14 cellular contexts compared by ENCODE assay signal in genomic region chr12:11695321-11695720, GRCh38. TPM values are rescaled to one million over a fixed set of nuclear protein-coding genes. Genes with fewer than 3 reads are reported as not detected.
DNase-seq lines count a peak whose midpoint lies in the region; ATAC-seq and TF ChIP-seq lines count a peak whose summit lies in the region.
"Had no signal": no experiment of that assay in that cellular context is flagged by ENCODE, and none has a peak within 500 bp of the region (broad histone marks: within the 10 kb centered on the region; RNA-seq: fewer than 3 reads in every experiment).

No MANE protein-coding gene starts in this region.

- H3K36me3 ChIP-seq in GM23248 (ENCODE audit: low read depth) (no peaks in the 10 kb centered on the region), mammary epithelial cell (ENCODE audit: insufficient read depth, low read length) (no peaks in the 10 kb centered on the region), smooth muscle cell (ENCODE audit: low read depth) (no peaks in the 10 kb centered on the region), MM.1S (replicated peaks; ENCODE audit: insufficient read depth, low read length) (no peaks in the 10 kb centered on the region)
- H3K36me3 ChIP-seq: HAP-1 had no signal

- intact Hi-C loops in mammary epithelial cell (cut with micrococcal nuclease) (no loop called here), left ventricle myocardium superior (cut with micrococcal nuclease) (no loop called here)

- no TSS peak for BruUV-seq in mammary epithelial cell (replicated peaks; lab: Mats Ljungman, UMichigan)

- H3K27ac ChIP-seq in GM23248 (peak overlapping the region; percentile 61), mammary epithelial cell (ENCODE audit: insufficient read depth, low read depth, low read length) (no peak overlapping the region), smooth muscle cell (ENCODE audit: low read depth) (no peak overlapping the region), MM.1S (ENCODE audit: low read length) (no peak overlapping the region)
- H3K27ac ChIP-seq: BLaER1 had no signal

- in situ Hi-C loops in GM23248 (cut with MboI) (no loop called here), mammary epithelial cell (cut with MboI; ENCODE audit: low sequenced_read_pairs in 2 of 2) (no loop called here)

- TF ChIP-seq CTCF in mammary epithelial cell (conservative IDR thresholded peaks at IDR 0.05 in 1 of 2, IDR thresholded peaks at IDR 0.05 in 1 of 2; ENCODE audit: extremely low read depth in 1 of 2, insufficient read depth in 1 of 2, low read depth in 1 of 2, low read length in 2 of 2) (no peak), smooth muscle cell (IDR thresholded peaks at IDR 0.05; ENCODE audit: borderline replicate concordance, insufficient read depth, poor library complexity, severe bottlenecking) (no peak), MM.1S (IDR thresholded peaks at IDR 0.05; ENCODE audit: low read length) (no peak)

- H3K4me2 ChIP-seq in GM23248 (ENCODE audit: unreplicated experiment), result no peak overlapping the region
- no peak overlapping the region for H3K4me2 ChIP-seq in mammary epithelial cell (ENCODE audit: insufficient read depth, low read depth, low read length)
- peak overlapping the region; percentile 8 for H3K4me2 ChIP-seq in smooth muscle cell
- H3K4me2 ChIP-seq in MM.1S (ENCODE audit: low read depth, low read length), result no peak overlapping the region
- H3K4me2 ChIP-seq: BLaER1 had no signal

- DNase-seq in GM23248, result peak; percentile 88
- peak; percentile 52 for DNase-seq in mammary epithelial cell
- DNase-seq in left ventricle myocardium superior, result no peak
- DNase-seq in smooth muscle cell (lab: John Stamatoyannopoulos, UW; ENCODE audit: unreplicated experiment), result no peak
- DNase-seq in DMS 273 (lab: John Stamatoyannopoulos, UW; ENCODE audit: unreplicated experiment), result no peak
- no peak for DNase-seq in DMS53 treated with DMSO at 0.1 percent for 48 hours (lab: John Stamatoyannopoulos, UW; ENCODE audit: unreplicated experiment)
- DNase-seq in MM.1S, result no peak
- DNase-seq: activated CD4-positive, CD25-positive, alpha-beta regulatory T cell treated with anti-CD3 and anti-CD28 coated beads, Interleukin-2, amount 50 U/mL, for 72 hours; mucosa of descending colon; NCI-H2227 treated with DMSO at 0.1 percent for 48 hours; stimulated activated CD4-positive, alpha-beta T cell treated with anti-CD3 and anti-CD28 coated beads, Interleukin-4, amount 100 ng/mL, for 24 hours had no signal

- no peaks in the 10 kb centered on the region for H3K9me2 ChIP-seq in GM23248 (ENCODE audit: insufficient read depth)
- no peaks in the 10 kb centered on the region for H3K9me2 ChIP-seq in MM.1S (replicated peaks; ENCODE audit: insufficient read depth, low read length)

- H3K79me2 ChIP-seq in GM23248 (ENCODE audit: insufficient read depth) (peaks cover 89% of the 10 kb centered on the region), mammary epithelial cell (ENCODE audit: insufficient read depth, low read length) (peaks cover 84% of the 10 kb centered on the region), smooth muscle cell (ENCODE audit: low read depth) (peaks cover 100% of the 10 kb centered on the region), MM.1S (ENCODE audit: low read length) (peaks cover 41% of the 10 kb centered on the region)

- H3K27me3 ChIP-seq in GM23248 (replicated peaks; ENCODE audit: insufficient read depth), result no peaks in the 10 kb centered on the region
- H3K27me3 ChIP-seq in mammary epithelial cell (ENCODE audit: insufficient read depth, low read length), result no peaks in the 10 kb centered on the region
- no peaks in the 10 kb centered on the region for H3K27me3 ChIP-seq in smooth muscle cell (ENCODE audit: low read depth)
- no peaks in the 10 kb centered on the region for H3K27me3 ChIP-seq in MM.1S (replicated peaks; ENCODE audit: insufficient read depth, low read length)
- H3K27me3 ChIP-seq: BLaER1 had no signal

- WGBS in GM23248 (ENCODE audit: low coverage in 1 of 2, low lambda C conversion rate in 2 of 2, missing lambda C conversion rate in 2 of 2), 2 experiments, result 20 to 23% methylated on average over 3 of the region's 3 CpGs
- WGBS in mammary epithelial cell (ENCODE audit: low coverage, missing lambda C conversion rate), result 61% methylated on average over 3 of the region's 3 CpGs
- 91% methylated on average over 3 of the region's 3 CpGs for WGBS in smooth muscle cell (ENCODE audit: low lambda C conversion rate)

- peaks cover 33% of the 10 kb centered on the region for H3K4me1 ChIP-seq in GM23248 (ENCODE audit: insufficient read depth)
- H3K4me1 ChIP-seq in mammary epithelial cell (ENCODE audit: insufficient read depth, low read length), result peaks cover 19% of the 10 kb centered on the region
- no peaks in the 10 kb centered on the region for H3K4me1 ChIP-seq in smooth muscle cell (ENCODE audit: low read depth)
- no peaks in the 10 kb centered on the region for H3K4me1 ChIP-seq in MM.1S (ENCODE audit: low read length)
- H3K4me1 ChIP-seq: HAP-1 had no signal

- no peak overlapping the region for H2AFZ ChIP-seq in GM23248
- no peak overlapping the region for H2AFZ ChIP-seq in mammary epithelial cell (ENCODE audit: low read depth, low read length)
- no peak overlapping the region for H2AFZ ChIP-seq in smooth muscle cell (ENCODE audit: low read depth)
- no peak overlapping the region for H2AFZ ChIP-seq in MM.1S (ENCODE audit: low read length)

- dilution Hi-C loops in mammary epithelial cell (cut with HindIII; ENCODE audit: low sequenced_read_pairs), result no loop called here

- no peaks in the 10 kb centered on the region for H4K20me1 ChIP-seq in GM23248 (ENCODE audit: insufficient read depth)
- no peaks in the 10 kb centered on the region for H4K20me1 ChIP-seq in mammary epithelial cell (ENCODE audit: insufficient read depth, low read length)
- peaks cover 37% of the 10 kb centered on the region for H4K20me1 ChIP-seq in smooth muscle cell (ENCODE audit: low read depth)
- no peaks in the 10 kb centered on the region for H4K20me1 ChIP-seq in MM.1S (ENCODE audit: insufficient read depth, low read length)

- peak; percentile 68 for ATAC-seq in left ventricle myocardium superior
- ATAC-seq in HG03045 (IDR thresholded peaks at IDR 0.05; ENCODE audit: unreplicated experiment), result no peak
- ATAC-seq: mucosa of descending colon had no signal

- H3K9ac ChIP-seq in GM23248, result no peak overlapping the region
- H3K9ac ChIP-seq in mammary epithelial cell (ENCODE audit: insufficient read depth, low read length), result no peak overlapping the region
- no peak overlapping the region for H3K9ac ChIP-seq in smooth muscle cell (ENCODE audit: low read depth)
- no peak overlapping the region for H3K9ac ChIP-seq in MM.1S (ENCODE audit: low read length)
- H3K9ac ChIP-seq: BLaER1 had no signal

- CTCF ChIA-PET in mammary epithelial cell (lab: Charles Lee; ENCODE audit: low non-redundant PET), result no interaction called here

- H3K9me3 ChIP-seq in GM23248 (ENCODE audit: low read depth), result no peaks in the 10 kb centered on the region
- no peaks in the 10 kb centered on the region for H3K9me3 ChIP-seq in mammary epithelial cell (replicated peaks; ENCODE audit: insufficient read depth, low read length)
- H3K9me3 ChIP-seq in smooth muscle cell (replicated peaks; ENCODE audit: low read depth), result no peaks in the 10 kb centered on the region
- no peaks in the 10 kb centered on the region for H3K9me3 ChIP-seq in MM.1S (replicated peaks; ENCODE audit: insufficient read depth, low read length)
- H3K9me3 ChIP-seq: BLaER1, HAP-1, mucosa of descending colon had no signal

- H3K4me3 ChIP-seq in GM23248, result no peak overlapping the region
- H3K4me3 ChIP-seq in mammary epithelial cell (replicated peaks in 1 of 3; ENCODE audit: insufficient read depth in 1 of 3, low read depth in 2 of 3, low read length in 3 of 3), result no peak overlapping the region
- H3K4me3 ChIP-seq in smooth muscle cell, result no peak overlapping the region
- H3K4me3 ChIP-seq in MM.1S (ENCODE audit: low read length), result no peak overlapping the region
- H3K4me3 ChIP-seq: BLaER1, HAP-1, mucosa of descending colon had no signal

- H3F3A ChIP-seq in GM23248 (ENCODE audit: insufficient read depth) (peaks cover 37% of the 10 kb centered on the region), smooth muscle cell (ENCODE audit: low read depth) (peaks cover 3% of the 10 kb centered on the region), MM.1S (ENCODE audit: insufficient read depth, low read length) (no peaks in the 10 kb centered on the region)

RNA-seq across cellular contexts. Expression of gene ETV6, which starts 45.8 kb away (rescaled TPM):
- total RNA-seq in GM23248 (2014; rRNA removed; shearing (Covaris generic)), result 5.3 and 10.4 TPM in 2 replicates
- polyA plus RNA-seq in GM23248 (2016; fragmentation: Nextera tagmentation; extraction: Ambion mirVana) (2.5 and 2.9 TPM in 2 replicates), mammary epithelial cell (6.3 TPM), smooth muscle cell (11.5 and 19.8 TPM in 2 replicates)
- total RNA-seq in mammary epithelial cell (10 to 100 TPM; 16.7 to 28.3 TPM), left ventricle myocardium superior (14.7 TPM), smooth muscle cell (21.9 and 23.8 TPM in 2 replicates)
- 41.9 TPM for polyA minus RNA-seq in mammary epithelial cell

Comparison
In these comparisons a context has a peak if more than half of its experiments do, and no peak if none do; other contexts are left out.
1. DNase-seq: peak in GM23248 (single experiment) and mammary epithelial cell (single experiment); none in left ventricle myocardium superior (single experiment), smooth muscle cell (single experiment), DMS 273 (single experiment), DMS53 treated with DMSO at 0.1 percent for 48 hours (single experiment) and MM.1S (single experiment).